In genomic region chrX:63761639-63762038, GRCh38 we compare ENCODE assay signal across 9 cellular contexts. TPM values are rescaled to one million over a fixed set of nuclear protein-coding genes. Genes with fewer than 3 reads are reported as not detected.
A peak's percentile ranks its signal among the peaks of the same experiment; 100 is the strongest.
DNase-seq lines count a peak whose midpoint lies in the region; ATAC-seq and FAIRE-seq lines count a peak whose summit lies in the region.
"Had no signal": no experiment of that assay in that cellular context is flagged by ENCODE, and none has a peak within 500 bp of the region (broad histone marks: within the 10 kb centered on the region; RNA-seq: fewer than 3 reads in every experiment).

No MANE protein-coding gene starts in this region.

- no peak for FAIRE-seq in HTR-8/SVneo (lab: Jason Lieb, UNC)

- no peaks in the 10 kb centered on the region for H3K36me3 Mint-ChIP-seq in activated CD4-positive, alpha-beta T cell treated with anti-CD3 and anti-CD28 coated beads, Interleukin-2, amount 10 ng/mL, durations not matched to agents 7 days and 5 days (ENCODE audit: low read depth)
- H3K36me3 Mint-ChIP-seq in stimulated activated naive B cell treated with anti-CD40 and anti-IgM and Interleukin-4, amounts not matched to agents 10 μg/mL and 1 μg/mL and 100 μg/mL, for 72 hours: no peaks in the 10 kb centered on the region

- no peak overlapping the region for H3K27ac Mint-ChIP-seq in activated CD4-positive, alpha-beta T cell treated with anti-CD3 and anti-CD28 coated beads, Interleukin-2, amount 10 ng/mL, durations not matched to agents 7 days and 5 days
- no peak overlapping the region for H3K27ac Mint-ChIP-seq in stimulated activated naive B cell treated with anti-CD40 and anti-IgM and Interleukin-4, amounts not matched to agents 10 μg/mL and 1 μg/mL and 100 μg/mL, for 72 hours

- peak; percentile 73 for ATAC-seq in HG02884 (IDR thresholded peaks at IDR 0.05; ENCODE audit: unreplicated experiment)
- ATAC-seq in stimulated activated naive B cell treated with anti-CD40 and anti-IgM and Interleukin-4, amounts not matched to agents 10 μg/mL and 1 μg/mL and 100 μg/mL, for 72 hours (replicated peaks): peak; percentile 81 to 90

- CTCF ChIA-PET in activated CD4-positive, alpha-beta T cell treated with anti-CD3 and anti-CD28 coated beads, Interleukin-2, amount 10 ng/mL, durations not matched to agents 7 days and 5 days (lab: Charles Lee): interaction anchor here (0.7 kb wide), 1 partner anchor 9 kb away, joined by 3 read pairs; no protein-coding TSS in a partner anchor

- H3K4me1 Mint-ChIP-seq in activated CD4-positive, alpha-beta T cell treated with anti-CD3 and anti-CD28 coated beads, Interleukin-2, amount 10 ng/mL, durations not matched to agents 7 days and 5 days: peaks cover 10% of the 10 kb centered on the region
- H3K4me1 Mint-ChIP-seq in stimulated activated naive B cell treated with anti-CD40 and anti-IgM and Interleukin-4, amounts not matched to agents 10 μg/mL and 1 μg/mL and 100 μg/mL, for 72 hours: peaks cover 18 to 50% of the 10 kb centered on the region in 2 donors

- in situ Hi-C loops in SK-MEL-5 (cut with HindIII; ENCODE audit: low pct_unique_long_range_greater_than_20kb, low sequenced_read_pairs): no loop called here

- DNase-seq in activated CD4-positive, alpha-beta T cell treated with anti-CD3 and anti-CD28 coated beads, Interleukin-2, amount 10 ng/mL, durations not matched to agents 7 days and 5 days: peak; percentile 8
- no peak for DNase-seq in activated CD4-positive, alpha-beta T cell treated with anti-CD3 and anti-CD28 coated beads for 48 hours
- DNase-seq in SK-MEL-5 (ENCODE audit: low read depth, low spot score): peak; percentile 26
- DNase-seq in stimulated activated naive B cell treated with anti-CD40 and anti-IgM and Interleukin-4, amounts not matched to agents 10 μg/mL and 1 μg/mL and 100 μg/mL, for 72 hours: no peak
- no peak for DNase-seq in activated gamma-delta T cell treated with Interleukin-2 at 50 U/mL for 16 hours
- no peak for DNase-seq in HTR-8/SVneo (ENCODE audit: insufficient read length, low spot score)
- no peak for DNase-seq in effector CD8-positive, alpha-beta T cell (lab: John Stamatoyannopoulos, UW)
- DNase-seq: activated CD4-positive, alpha-beta T cell treated with anti-CD3 and anti-CD28 coated beads for 4 hours had no signal

- no peaks in the 10 kb centered on the region for H3K27me3 Mint-ChIP-seq in activated CD4-positive, alpha-beta T cell treated with anti-CD3 and anti-CD28 coated beads, Interleukin-2, amount 10 ng/mL, durations not matched to agents 7 days and 5 days
- H3K27me3 Mint-ChIP-seq in stimulated activated naive B cell treated with anti-CD40 and anti-IgM and Interleukin-4, amounts not matched to agents 10 μg/mL and 1 μg/mL and 100 μg/mL, for 72 hours: no peaks in the 10 kb centered on the region

- no peak overlapping the region for H3K4me3 Mint-ChIP-seq in activated CD4-positive, alpha-beta T cell treated with anti-CD3 and anti-CD28 coated beads, Interleukin-2, amount 10 ng/mL, durations not matched to agents 7 days and 5 days
- H3K4me3 Mint-ChIP-seq in stimulated activated naive B cell treated with anti-CD40 and anti-IgM and Interleukin-4, amounts not matched to agents 10 μg/mL and 1 μg/mL and 100 μg/mL, for 72 hours: no peak overlapping the region

- POLR2A ChIA-PET in activated CD4-positive, alpha-beta T cell treated with anti-CD3 and anti-CD28 coated beads, Interleukin-2, amount 10 ng/mL, durations not matched to agents 7 days and 5 days (lab: Charles Lee): no interaction called here

- H3K9me3 Mint-ChIP-seq in activated CD4-positive, alpha-beta T cell treated with anti-CD3 and anti-CD28 coated beads, Interleukin-2, amount 10 ng/mL, durations not matched to agents 7 days and 5 days: no peaks in the 10 kb centered on the region
- no peaks in the 10 kb centered on the region for H3K9me3 Mint-ChIP-seq in stimulated activated naive B cell treated with anti-CD40 and anti-IgM and Interleukin-4, amounts not matched to agents 10 μg/mL and 1 μg/mL and 100 μg/mL, for 72 hours

RNA-seq across cellular contexts. Expression of gene ARHGEF9, which starts 23.4 kb away (rescaled TPM):
- 10 to 100 TPM; 21.6 to 22.3 TPM for total RNA-seq in activated CD4-positive, alpha-beta T cell treated with anti-CD3 and anti-CD28 coated beads, Interleukin-2, amount 10 ng/mL, durations not matched to agents 7 days and 5 days
- 7.5 and 8.6 TPM in 2 replicates for total RNA-seq in SK-MEL-5 (2014; rRNA removed; shearing (Covaris generic))
- polyA plus RNA-seq in SK-MEL-5 (2015; cell fraction: cytosol; rRNA removed): 5.9 and 10.3 TPM in 2 replicates
- polyA plus RNA-seq in SK-MEL-5 (2015; cell fraction: nucleus; rRNA removed): 20.6 and 38.8 TPM in 2 replicates

Comparison
In these comparisons a context has a peak if more than half of its experiments do, and no peak if none do; other contexts are left out.
1. DNase-seq: peak in activated CD4-positive, alpha-beta T cell treated with anti-CD3 and anti-CD28 coated beads, Interleukin-2, amount 10 ng/mL, durations not matched to agents 7 days and 5 days (single experiment) and SK-MEL-5 (single experiment); none in activated CD4-positive, alpha-beta T cell treated with anti-CD3 and anti-CD28 coated beads for 48 hours (single experiment), stimulated activated naive B cell treated with anti-CD40 and anti-IgM and Interleukin-4, amounts not matched to agents 10 μg/mL and 1 μg/mL and 100 μg/mL, for 72 hours (single experiment), activated gamma-delta T cell treated with Interleukin-2 at 50 U/mL for 16 hours (single experiment), HTR-8/SVneo (single experiment) and effector CD8-positive, alpha-beta T cell (single experiment).